Comparison of ENCODE assay signal across 27 cellular contexts in the genomic region with DNA sequence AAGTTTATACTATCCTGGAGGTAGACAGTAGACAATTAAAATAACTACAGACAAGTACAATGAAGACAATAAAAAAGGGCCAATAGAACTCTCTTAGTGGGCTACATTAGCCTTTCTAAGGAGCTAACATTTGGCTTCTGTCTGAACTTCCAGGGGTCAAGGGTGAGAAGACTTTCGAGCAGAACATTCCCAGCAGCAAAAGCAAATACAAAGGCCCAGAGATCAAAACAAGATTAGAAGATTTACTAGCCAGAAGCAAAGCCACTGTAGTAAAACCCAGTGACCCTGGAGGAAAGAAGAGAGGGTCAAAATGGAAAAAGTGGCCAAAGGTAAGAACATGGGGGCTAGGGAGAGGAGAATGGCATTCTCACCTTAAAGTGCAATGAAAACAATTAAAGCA.
DNase-seq lines count a peak whose midpoint lies in the region; ATAC-seq and TF ChIP-seq lines count a peak whose summit lies in the region.
"Had no signal": no experiment of that assay in that cellular context is flagged by ENCODE, and none has a peak within 500 bp of the region (broad histone marks: within the 10 kb centered on the region; RNA-seq: fewer than 3 reads in every experiment).

No MANE protein-coding gene starts in this region.

- peak overlapping the region; percentile 3 for H3K27ac ChIP-seq in endodermal cell (ENCODE audit: low read depth, low read length)
- H3K27ac ChIP-seq: brain microvascular endothelial cell, heart right ventricle, KMS-11, RWPE1, tibial nerve had no signal

- peaks cover 11% of the 10 kb centered on the region for H3K9me3 ChIP-seq in endodermal cell (ENCODE audit: control insufficient read depth, low read length)
- H3K9me3 ChIP-seq: SK-N-SH, tibial nerve had no signal

- peaks cover 20% of the 10 kb centered on the region for H3K36me3 Mint-ChIP-seq in endodermal cell (ENCODE audit: low read depth)
- peaks cover 44% of the 10 kb centered on the region for H3K36me3 Mint-ChIP-seq in nephron progenitor cell (ENCODE audit: low read depth)

- H3K9me3 Mint-ChIP-seq in endodermal cell (no peaks in the 10 kb centered on the region), nephron progenitor cell (peaks cover 11% of the 10 kb centered on the region)
- H3K9me3 Mint-ChIP-seq: CD8-positive, alpha-beta memory T cell had no signal

- TF ChIP-seq CTCF in LNCaP clone FGC (IDR thresholded peaks at IDR 0.05; ENCODE audit: control insufficient read depth, extremely low read depth, insufficient read depth) (no peak), endodermal cell (conservative IDR thresholded peaks at IDR 0.05) (no peak), nephron progenitor cell (IDR thresholded peaks at IDR 0.05) (no peak)

- H3K27ac Mint-ChIP-seq in endodermal cell, result peak overlapping the region; percentile 14
- peak overlapping the region; percentile 62 for H3K27ac Mint-ChIP-seq in nephron progenitor cell
- H3K27ac Mint-ChIP-seq: activated CD8-positive, alpha-beta memory T cell treated with anti-CD3 and anti-CD28 coated beads, Interleukin-2, amount 10 ng/mL, durations not matched to agents 7 days and 5 days; activated naive CD4-positive, alpha-beta T cell treated with anti-CD3 and anti-CD28 coated beads, Interleukin-2, amount 10 ng/mL, durations not matched to agents 7 days and 5 days; activated T-helper 1 cell treated with anti-CD3 and anti-CD28 coated beads, Interleukin-12 subunit alpha, Interleukin-12 subunit beta, Interleukin-2, Interleukin-4 antibody, amounts not matched to agents 30 ng/mL and 10 ng/mL and 1 ng/mL, durations not matched to agents 14 hours and 24 hours and 36 hours; T-helper 1 cell treated with Interleukin-12 subunit alpha and Interleukin-12 subunit beta and Interleukin-4 antibody, amounts not matched to agents 30 μg/mL and 1 μg/mL, for 36 hours had no signal

- no peak for ATAC-seq in HG03097 (IDR thresholded peaks at IDR 0.05; ENCODE audit: low FRiP score, unreplicated experiment)
- ATAC-seq: activated CD8-positive, alpha-beta memory T cell treated with anti-CD3 and anti-CD28 coated beads, Interleukin-2, amount 10 ng/mL, durations not matched to agents 7 days and 5 days; heart right ventricle had no signal

- DNase-seq in SIG-M5 treated with dmso at 0.1 percent for 504 hours (lab: John Stamatoyannopoulos, UW; ENCODE audit: unreplicated experiment) (peak; percentile 18), SIG-M5 (lab: John Stamatoyannopoulos, UW) (no peak), LNCaP clone FGC (ENCODE audit: low read depth) (peak; percentile 65), endodermal cell (no peak), nephron progenitor cell (peak; percentile 16), KG1 (lab: John Stamatoyannopoulos, UW) (no peak), NCI-H1417 treated with DMSO at 0.1 percent for 48 hours (lab: John Stamatoyannopoulos, UW) (no peak)
- DNase-seq: 8988T; activated CD4-positive, alpha-beta T cell treated with anti-CD3 and anti-CD28 coated beads, Interleukin-2, amount 50 U/mL, for 1 hour; activated CD8-positive, alpha-beta memory T cell treated with anti-CD3 and anti-CD28 coated beads, Interleukin-2, amount 10 ng/mL, durations not matched to agents 7 days and 5 days; activated naive CD4-positive, alpha-beta T cell treated with anti-CD3 and anti-CD28 coated beads, Interleukin-2, amount 10 ng/mL, durations not matched to agents 7 days and 5 days; amniotic stem cell; brain microvascular endothelial cell; CD8-positive, alpha-beta memory T cell; heart right ventricle; mesenchymal stem cell; NCI-H1436 treated with DMSO at 0.1 percent for 48 hours; NCI-H446; nucleus accumbens; SK-N-SH; stimulated activated CD8-positive, alpha-beta memory T cell treated with anti-CD3 and anti-CD28 coated beads, Interleukin-4, amount 100 ng/mL, for 48 hours had no signal

- no peak overlapping the region for H3K9ac ChIP-seq in endodermal cell (ENCODE audit: extremely low read depth, low read length, poor library complexity, severe bottlenecking)
- H3K9ac ChIP-seq: KMS-11, SK-N-SH had no signal

- H3K4me3 Mint-ChIP-seq in endodermal cell, result no peak overlapping the region
- peak overlapping the region; percentile 3 for H3K4me3 Mint-ChIP-seq in nephron progenitor cell
- H3K4me3 Mint-ChIP-seq: activated CD8-positive, alpha-beta memory T cell treated with anti-CD3 and anti-CD28 coated beads, Interleukin-2, amount 10 ng/mL, durations not matched to agents 7 days and 5 days; activated naive CD4-positive, alpha-beta T cell treated with anti-CD3 and anti-CD28 coated beads, Interleukin-2, amount 10 ng/mL, durations not matched to agents 7 days and 5 days; activated T-helper 1 cell treated with anti-CD3 and anti-CD28 coated beads, Interleukin-12 subunit alpha, Interleukin-12 subunit beta, Interleukin-2, Interleukin-4 antibody, amounts not matched to agents 30 ng/mL and 10 ng/mL and 1 ng/mL, durations not matched to agents 14 hours and 24 hours and 36 hours; CD8-positive, alpha-beta memory T cell; T-helper 1 cell treated with Interleukin-12 subunit alpha and Interleukin-12 subunit beta and Interleukin-4 antibody, amounts not matched to agents 30 μg/mL and 1 μg/mL, for 36 hours had no signal

- no peaks in the 10 kb centered on the region for H3K27me3 Mint-ChIP-seq in endodermal cell (ENCODE audit: insufficient read depth)
- no peaks in the 10 kb centered on the region for H3K27me3 Mint-ChIP-seq in nephron progenitor cell (ENCODE audit: low read depth, poor library complexity)
- H3K27me3 Mint-ChIP-seq: activated CD8-positive, alpha-beta memory T cell treated with anti-CD3 and anti-CD28 coated beads, Interleukin-2, amount 10 ng/mL, durations not matched to agents 7 days and 5 days; activated naive CD4-positive, alpha-beta T cell treated with anti-CD3 and anti-CD28 coated beads, Interleukin-2, amount 10 ng/mL, durations not matched to agents 7 days and 5 days; CD8-positive, alpha-beta memory T cell had no signal

- no peak overlapping the region; the same call in 1 of the 2 replicates for H3K4me3 ChIP-seq in LNCaP clone FGC (ENCODE audit: low read depth, low read length)
- peak overlapping the region; percentile 56 for H3K4me3 ChIP-seq in endodermal cell (ENCODE audit: low read length)
- H3K4me3 ChIP-seq: heart right ventricle, tibial nerve had no signal

- whole genome bisulfite sequencing in endodermal cell (ENCODE audit: insufficient coverage in 1 of 2, insufficient read length in 1 of 2), 2 experiments, result 59% methylated on average over 1 of the region's 1 CpG; no CpG with 5 or more reads in 1 of the 2 experiments

- H3K4me1 Mint-ChIP-seq in endodermal cell (peaks cover 35% of the 10 kb centered on the region), nephron progenitor cell (peaks cover 55% of the 10 kb centered on the region)
- H3K4me1 Mint-ChIP-seq: activated CD8-positive, alpha-beta memory T cell treated with anti-CD3 and anti-CD28 coated beads, Interleukin-2, amount 10 ng/mL, durations not matched to agents 7 days and 5 days; activated naive CD4-positive, alpha-beta T cell treated with anti-CD3 and anti-CD28 coated beads, Interleukin-2, amount 10 ng/mL, durations not matched to agents 7 days and 5 days had no signal

- H3K27me3 ChIP-seq in endodermal cell (ENCODE audit: control insufficient read depth, insufficient read depth, low read length, poor library complexity, severe bottlenecking), result no peaks in the 10 kb centered on the region
- H3K27me3 ChIP-seq: brain microvascular endothelial cell, heart right ventricle, tibial nerve had no signal

- peaks cover 41% of the 10 kb centered on the region for H3K36me3 ChIP-seq in endodermal cell (ENCODE audit: control insufficient read depth, insufficient read depth, low read length)
- H3K36me3 ChIP-seq: brain microvascular endothelial cell had no signal

- H3K4me1 ChIP-seq in endodermal cell (ENCODE audit: control insufficient read depth, insufficient read depth, low read length), result peaks cover 7% of the 10 kb centered on the region

Comparison
In these comparisons a context has a peak if more than half of its experiments do, and no peak if none do; other contexts are left out.
1. DNase-seq: peak in SIG-M5 treated with dmso at 0.1 percent for 504 hours (single experiment), LNCaP clone FGC (single experiment) and nephron progenitor cell (single experiment); none in SIG-M5 (single experiment), endodermal cell (single experiment), KG1 (single experiment) and NCI-H1417 treated with DMSO at 0.1 percent for 48 hours (single experiment).